ENCODE assay signal across 12 cellular contexts in the genomic region with DNA sequence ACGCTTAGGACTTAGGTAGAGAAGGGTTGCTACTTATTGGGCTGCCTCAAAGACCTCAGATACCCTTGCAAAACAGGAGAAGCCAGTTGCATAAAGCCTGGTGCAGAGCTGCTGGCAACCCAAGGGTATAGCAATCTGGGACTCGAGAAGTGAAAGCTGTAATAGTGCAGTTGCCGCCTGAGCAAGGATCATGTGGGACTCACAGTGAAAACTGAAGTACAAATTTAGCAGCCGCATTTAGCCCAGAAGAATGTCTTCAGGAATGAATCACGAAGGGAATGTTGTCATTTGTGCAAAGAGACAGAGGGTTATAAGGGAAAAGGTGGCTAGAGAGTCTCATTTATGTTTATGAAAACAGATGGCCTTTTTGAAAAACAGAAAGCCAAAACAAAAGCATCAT.
A peak's percentile ranks its signal among the peaks of the same experiment; 100 is the strongest.
DNase-seq lines count a peak whose midpoint lies in the region; ATAC-seq and TF ChIP-seq lines count a peak whose summit lies in the region.
"Had no signal": no experiment of that assay in that cellular context is flagged by ENCODE, and none has a peak within 500 bp of the region (broad histone marks: within the 10 kb centered on the region; RNA-seq: fewer than 3 reads in every experiment).

No MANE protein-coding gene starts in this region.

- H3F3A ChIP-seq in GM23338 (replicated peaks; ENCODE audit: low read depth) = no peaks in the 10 kb centered on the region

- DNase-seq in GM23338 (ENCODE audit: low spot score) (peak; percentile 2), amygdala (lab: John Stamatoyannopoulos, UW) (peak in 30 of 56 donors; percentile 4 to 66 (median 20)), cardiac muscle cell (ENCODE audit: low read depth in 1 of 2, low spot score in 1 of 2) (peak; percentile 28 to 50), renal cortical epithelial cell (ENCODE audit: low read depth) (peak; percentile 49), NCI-H187 treated with DMSO at 0.1 percent for 48 hours (lab: John Stamatoyannopoulos, UW) (no peak), type B pancreatic cell (ENCODE audit: extremely low spot score, unreplicated experiment) (no peak)
- DNase-seq in activated CD4-positive, alpha-beta memory T cell treated with anti-CD3 and anti-CD28 coated beads for 36 hours = no peak
- DNase-seq: activated T-cell treated with anti-CD3 and anti-CD28 coated beads, Interleukin-2, amount 50 U/mL, for 4 hours; effector CD4-positive, alpha-beta T cell had no signal

- H3K4me3 Mint-ChIP-seq in GM23338 (no peak overlapping the region), type B pancreatic cell (no peak overlapping the region)
- no peak overlapping the region for H3K4me3 Mint-ChIP-seq in activated CD4-positive, alpha-beta memory T cell treated with anti-CD3 and anti-CD28 coated beads for 36 hours
- H3K4me3 Mint-ChIP-seq: activated T-cell treated with anti-CD3 and anti-CD28 coated beads, Interleukin-2, amount 50 U/mL, for 4 hours; IgD-negative memory B cell had no signal

- no peaks in the 10 kb centered on the region for H3K9me3 ChIP-seq in cardiac muscle cell (ENCODE audit: low read depth)

- H3K27me3 ChIP-seq in GM23338 (ENCODE audit: insufficient read depth) (no peaks in the 10 kb centered on the region), cardiac muscle cell (no peaks in the 10 kb centered on the region)

- CTCF ChIA-PET in activated CD4-positive, alpha-beta memory T cell treated with anti-CD3 and anti-CD28 coated beads for 36 hours (lab: Charles Lee) = no interaction called here

- peaks cover 3% of the 10 kb centered on the region; the same call in 1 of the 2 replicates for H3K9me2 ChIP-seq in GM23338 (ENCODE audit: insufficient read depth)

- H3K27me3 Mint-ChIP-seq in GM23338 (ENCODE audit: insufficient read depth, low read depth, poor library complexity) = peaks cover 6% of the 10 kb centered on the region
- H3K27me3 Mint-ChIP-seq in activated CD4-positive, alpha-beta memory T cell treated with anti-CD3 and anti-CD28 coated beads for 36 hours = peaks cover 9% of the 10 kb centered on the region
- H3K27me3 Mint-ChIP-seq in type B pancreatic cell = no peaks in the 10 kb centered on the region

- peak; percentile 43 for ATAC-seq in GM23338
- ATAC-seq in HG02981 (IDR thresholded peaks at IDR 0.05; ENCODE audit: unreplicated experiment) = no peak
- ATAC-seq: activated T-cell treated with anti-CD3 and anti-CD28 coated beads, Interleukin-2, amount 50 U/mL, for 4 hours; left lobe of liver had no signal

- H3K36me3 ChIP-seq in GM23338 (ENCODE audit: insufficient read depth) (no peaks in the 10 kb centered on the region), cardiac muscle cell (no peaks in the 10 kb centered on the region)

- H3K4me2 ChIP-seq in GM23338 = no peak overlapping the region

- peaks cover 14% of the 10 kb centered on the region for H3K4me1 Mint-ChIP-seq in GM23338
- H3K4me1 Mint-ChIP-seq in activated CD4-positive, alpha-beta memory T cell treated with anti-CD3 and anti-CD28 coated beads for 36 hours (ENCODE audit: low read depth) = no peaks in the 10 kb centered on the region
- peaks cover 28% of the 10 kb centered on the region for H3K4me1 Mint-ChIP-seq in type B pancreatic cell (ENCODE audit: unreplicated experiment)

- intact Hi-C loops in activated CD4-positive, alpha-beta memory T cell treated with anti-CD3 and anti-CD28 coated beads for 36 hours (cut with micrococcal nuclease) = no loop called here

- H4K20me1 ChIP-seq in GM23338 (replicated peaks; ENCODE audit: insufficient read depth) = no peaks in the 10 kb centered on the region

- peak overlapping the region; percentile 5; the same call in 1 of the 2 replicates for H2AFZ ChIP-seq in GM23338

- H3K36me3 Mint-ChIP-seq in GM23338 (ENCODE audit: low read depth) (no peaks in the 10 kb centered on the region), type B pancreatic cell (no peaks in the 10 kb centered on the region)
- no peaks in the 10 kb centered on the region for H3K36me3 Mint-ChIP-seq in activated CD4-positive, alpha-beta memory T cell treated with anti-CD3 and anti-CD28 coated beads for 36 hours
- H3K36me3 Mint-ChIP-seq: IgD-negative memory B cell had no signal

- no peak overlapping the region for H3K27ac Mint-ChIP-seq in GM23338
- no peak overlapping the region for H3K27ac Mint-ChIP-seq in activated CD4-positive, alpha-beta memory T cell treated with anti-CD3 and anti-CD28 coated beads for 36 hours
- H3K27ac Mint-ChIP-seq in type B pancreatic cell = no peak overlapping the region

- no peaks in the 10 kb centered on the region for H3K79me2 ChIP-seq in GM23338 (replicated peaks; ENCODE audit: insufficient read depth)

- H3K9me3 Mint-ChIP-seq in GM23338 (no peaks in the 10 kb centered on the region), type B pancreatic cell (no peaks in the 10 kb centered on the region)
- no peaks in the 10 kb centered on the region for H3K9me3 Mint-ChIP-seq in activated CD4-positive, alpha-beta memory T cell treated with anti-CD3 and anti-CD28 coated beads for 36 hours
- H3K9me3 Mint-ChIP-seq: activated T-cell treated with anti-CD3 and anti-CD28 coated beads, Interleukin-2, amount 50 U/mL, for 4 hours had no signal

- H3K27ac ChIP-seq in GM23338 (ENCODE audit: low read depth) (no peak overlapping the region), cardiac muscle cell (no peak overlapping the region)

- H3K4me3 ChIP-seq in GM23338 (no peak overlapping the region), cardiac muscle cell (no peak overlapping the region)

- H3K4me1 ChIP-seq in GM23338 (ENCODE audit: insufficient read depth) = peaks cover 8% of the 10 kb centered on the region
- peaks cover 6% of the 10 kb centered on the region for H3K4me1 ChIP-seq in cardiac muscle cell (ENCODE audit: low read depth)

- POLR2A ChIA-PET in activated CD4-positive, alpha-beta memory T cell treated with anti-CD3 and anti-CD28 coated beads for 36 hours (lab: Charles Lee) = no interaction called here

- no peak for TF ChIP-seq CTCF in GM23338 (conservative IDR thresholded peaks at IDR 0.05; ENCODE audit: low read depth in 2 of 2)
- no peak for TF ChIP-seq CTCF in cardiac muscle cell (IDR thresholded peaks at IDR 0.05; ENCODE audit: low read depth, low read length)
- no peak for TF ChIP-seq CTCF in type B pancreatic cell (conservative IDR thresholded peaks at IDR 0.05)

TF ChIP-seq in GM23338, 12 proteins besides CTCF, POLR2A, EP300 and RAD21 (continues in another document):
- no peak for TF ChIP-seq ZNF114 (CRISPR knock-in tag; IDR thresholded peaks at IDR 0.05)
- TF ChIP-seq EZH2phosphoT487 (IDR thresholded peaks at IDR 0.05; ENCODE audit: unreplicated experiment) = no peak
- TF ChIP-seq JUNB (IDR thresholded peaks at IDR 0.05; ENCODE audit: unreplicated experiment) = no peak
- no peak for TF ChIP-seq CREB1 (CRISPR knock-in tag; IDR thresholded peaks at IDR 0.05; ENCODE audit: low read depth)
- no peak for TF ChIP-seq NANOG (IDR thresholded peaks at IDR 0.05; ENCODE audit: borderline replicate concordance)
- no peak for TF ChIP-seq STAT1 (IDR thresholded peaks at IDR 0.05; ENCODE audit: unreplicated experiment)
- TF ChIP-seq ZNF331 (CRISPR knock-in tag; IDR thresholded peaks at IDR 0.05; ENCODE audit: low read depth) = no peak

Comparison
In these comparisons a context has a peak if more than half of its experiments do, and no peak if none do; other contexts are left out.
1. DNase-seq: peak in GM23338 (single experiment), amygdala (30 of 56), cardiac muscle cell (2 of 2) and renal cortical epithelial cell (single experiment); none in NCI-H187 treated with DMSO at 0.1 percent for 48 hours (single experiment), activated CD4-positive, alpha-beta memory T cell treated with anti-CD3 and anti-CD28 coated beads for 36 hours (single experiment) and type B pancreatic cell (single experiment).